ENCODE assay signal across 1 cellular context in the genomic region with DNA sequence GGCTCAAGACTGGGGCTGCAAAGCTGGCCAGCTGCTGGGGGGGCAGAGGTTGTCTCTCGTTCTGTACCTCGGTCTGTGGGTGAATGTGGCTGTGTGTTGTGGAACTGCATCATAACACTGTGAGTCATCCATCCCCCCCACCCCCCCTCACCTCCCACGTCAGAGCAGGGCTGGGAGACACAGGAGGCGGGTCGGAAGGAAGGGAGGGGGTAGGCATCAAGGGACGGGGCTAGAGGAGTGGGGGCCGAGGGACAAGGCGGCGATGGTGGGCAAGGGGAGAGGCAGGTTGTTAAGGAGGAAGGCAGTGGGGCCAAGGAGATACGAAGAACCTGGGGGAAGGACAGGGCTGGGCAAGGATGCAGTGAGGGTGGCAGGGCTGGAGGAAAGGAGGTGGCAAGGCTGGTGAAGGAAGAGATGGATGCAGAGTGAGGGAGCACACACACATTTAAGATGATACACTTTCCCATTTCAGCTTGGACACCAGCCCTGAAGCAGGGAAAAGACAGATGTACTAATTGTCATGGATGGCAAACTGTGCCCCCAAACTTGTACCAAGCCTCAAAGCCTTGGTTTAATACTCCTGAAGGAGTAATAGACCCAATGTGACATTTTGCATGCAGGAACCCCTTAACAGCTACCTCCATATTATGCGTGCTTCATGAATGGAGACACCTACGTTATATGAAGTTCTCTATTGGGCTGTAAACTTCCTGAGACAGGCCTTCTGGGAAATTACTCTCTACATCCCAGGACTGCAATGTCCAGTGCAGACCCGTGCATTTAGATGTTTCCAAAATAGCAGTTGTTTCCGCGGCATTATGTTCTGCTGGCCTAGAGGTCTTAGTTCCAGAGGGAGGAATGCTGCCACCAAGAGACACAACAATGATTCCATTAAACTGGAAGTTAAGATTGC.
TF ChIP-seq lines count a peak whose summit lies in the region.

A gene with protein sequence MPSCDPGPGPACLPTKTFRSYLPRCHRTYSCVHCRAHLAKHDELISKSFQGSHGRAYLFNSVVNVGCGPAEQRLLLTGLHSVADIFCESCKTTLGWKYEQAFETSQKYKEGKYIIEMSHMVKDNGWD (minus strand): TSS at position 87 of the 913 bp plus-strand sequence. CDS start 2,805 bp downstream, outside the sequence.

TF ChIP-seq in K562, 482 proteins besides CTCF, POLR2A, EP300 and RAD21 (continued from another document and continues in another):
- TF ChIP-seq, protein P1, sequence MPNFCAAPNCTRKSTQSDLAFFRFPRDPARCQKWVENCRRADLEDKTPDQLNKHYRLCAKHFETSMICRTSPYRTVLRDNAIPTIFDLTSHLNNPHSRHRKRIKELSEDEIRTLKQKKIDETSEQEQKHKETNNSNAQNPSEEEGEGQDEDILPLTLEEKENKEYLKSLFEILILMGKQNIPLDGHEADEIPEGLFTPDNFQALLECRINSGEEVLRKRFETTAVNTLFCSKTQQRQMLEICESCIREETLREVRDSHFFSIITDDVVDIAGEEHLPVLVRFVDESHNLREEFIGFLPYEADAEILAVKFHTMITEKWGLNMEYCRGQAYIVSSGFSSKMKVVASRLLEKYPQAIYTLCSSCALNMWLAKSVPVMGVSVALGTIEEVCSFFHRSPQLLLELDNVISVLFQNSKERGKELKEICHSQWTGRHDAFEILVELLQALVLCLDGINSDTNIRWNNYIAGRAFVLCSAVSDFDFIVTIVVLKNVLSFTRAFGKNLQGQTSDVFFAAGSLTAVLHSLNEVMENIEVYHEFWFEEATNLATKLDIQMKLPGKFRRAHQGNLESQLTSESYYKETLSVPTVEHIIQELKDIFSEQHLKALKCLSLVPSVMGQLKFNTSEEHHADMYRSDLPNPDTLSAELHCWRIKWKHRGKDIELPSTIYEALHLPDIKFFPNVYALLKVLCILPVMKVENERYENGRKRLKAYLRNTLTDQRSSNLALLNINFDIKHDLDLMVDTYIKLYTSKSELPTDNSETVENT (CRISPR knock-in tag; IDR thresholded peaks at IDR 0.05): no peak
- no peak for TF ChIP-seq ARID2 (IDR thresholded peaks at IDR 0.05)
- no peak for TF ChIP-seq TAF1 (IDR thresholded peaks at IDR 0.05; ENCODE audit: control insufficient read depth, extremely low read depth, insufficient read depth, low read length, severe bottlenecking)
- TF ChIP-seq, protein P2, sequence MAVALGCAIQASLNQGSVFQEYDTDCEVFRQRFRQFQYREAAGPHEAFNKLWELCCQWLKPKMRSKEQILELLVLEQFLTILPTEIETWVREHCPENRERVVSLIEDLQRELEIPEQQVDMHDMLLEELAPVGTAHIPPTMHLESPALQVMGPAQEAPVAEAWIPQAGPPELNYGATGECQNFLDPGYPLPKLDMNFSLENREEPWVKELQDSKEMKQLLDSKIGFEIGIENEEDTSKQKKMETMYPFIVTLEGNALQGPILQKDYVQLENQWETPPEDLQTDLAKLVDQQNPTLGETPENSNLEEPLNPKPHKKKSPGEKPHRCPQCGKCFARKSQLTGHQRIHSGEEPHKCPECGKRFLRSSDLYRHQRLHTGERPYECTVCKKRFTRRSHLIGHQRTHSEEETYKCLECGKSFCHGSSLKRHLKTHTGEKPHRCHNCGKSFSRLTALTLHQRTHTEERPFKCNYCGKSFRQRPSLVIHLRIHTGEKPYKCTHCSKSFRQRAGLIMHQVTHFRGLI (CRISPR knock-in tag; IDR thresholded peaks at IDR 0.05): no peak
- TF ChIP-seq NR2C1 (IDR thresholded peaks at IDR 0.05): no peak
- TF ChIP-seq NR2C1 (tag; IDR thresholded peaks at IDR 0.05): no peak
- TF ChIP-seq, protein P3, sequence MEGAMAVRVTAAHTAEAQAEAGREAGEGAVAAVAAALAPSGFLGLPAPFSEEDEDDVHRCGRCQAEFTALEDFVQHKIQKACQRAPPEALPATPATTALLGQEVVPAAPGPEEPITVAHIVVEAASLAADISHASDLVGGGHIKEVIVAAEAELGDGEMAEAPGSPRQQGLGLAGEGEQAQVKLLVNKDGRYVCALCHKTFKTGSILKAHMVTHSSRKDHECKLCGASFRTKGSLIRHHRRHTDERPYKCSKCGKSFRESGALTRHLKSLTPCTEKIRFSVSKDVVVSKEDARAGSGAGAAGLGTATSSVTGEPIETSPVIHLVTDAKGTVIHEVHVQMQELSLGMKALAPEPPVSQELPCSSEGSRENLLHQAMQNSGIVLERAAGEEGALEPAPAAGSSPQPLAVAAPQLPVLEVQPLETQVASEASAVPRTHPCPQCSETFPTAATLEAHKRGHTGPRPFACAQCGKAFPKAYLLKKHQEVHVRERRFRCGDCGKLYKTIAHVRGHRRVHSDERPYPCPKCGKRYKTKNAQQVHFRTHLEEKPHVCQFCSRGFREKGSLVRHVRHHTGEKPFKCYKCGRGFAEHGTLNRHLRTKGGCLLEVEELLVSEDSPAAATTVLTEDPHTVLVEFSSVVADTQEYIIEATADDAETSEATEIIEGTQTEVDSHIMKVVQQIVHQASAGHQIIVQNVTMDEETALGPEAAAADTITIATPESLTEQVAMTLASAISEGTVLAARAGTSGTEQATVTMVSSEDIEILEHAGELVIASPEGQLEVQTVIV (CRISPR knock-in tag; IDR thresholded peaks at IDR 0.05; ENCODE audit: borderline replicate concordance): no peak
- TF ChIP-seq, protein P4, sequence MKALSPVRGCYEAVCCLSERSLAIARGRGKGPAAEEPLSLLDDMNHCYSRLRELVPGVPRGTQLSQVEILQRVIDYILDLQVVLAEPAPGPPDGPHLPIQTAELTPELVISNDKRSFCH (CRISPR knock-in tag; IDR thresholded peaks at IDR 0.05): no peak
- TF ChIP-seq, protein P4 (tag; IDR thresholded peaks at IDR 0.05): no peak
- TF ChIP-seq C11orf30 (IDR thresholded peaks at IDR 0.05; ENCODE audit: low read depth): no peak
- TF ChIP-seq STAT5A (IDR thresholded peaks at IDR 0.05; ENCODE audit: borderline replicate concordance, low read length): no peak
- TF ChIP-seq ZNF583 (CRISPR knock-in tag; IDR thresholded peaks at IDR 0.05): no peak
- TF ChIP-seq SAFB (IDR thresholded peaks at IDR 0.05; ENCODE audit: borderline replicate concordance, low read depth, low read length): no peak
- no peak for TF ChIP-seq KLF10 (CRISPR knock-in tag; IDR thresholded peaks at IDR 0.05)
- no peak for TF ChIP-seq FOXK1 (CRISPR knock-in tag; IDR thresholded peaks at IDR 0.05; ENCODE audit: borderline replicate concordance)
- no peak for TF ChIP-seq KAT8 (IDR thresholded peaks at IDR 0.05; ENCODE audit: low read depth)
- peak; percentile 78 for TF ChIP-seq CREB1 (IDR thresholded peaks at IDR 0.05)
- TF ChIP-seq CREB1 (CRISPR knock-in tag; IDR thresholded peaks at IDR 0.05): peak; percentile 78; the same call in 1 of the 2 replicates
- no peak for TF ChIP-seq RFX7 (CRISPR knock-in tag; IDR thresholded peaks at IDR 0.05)
- no peak for TF ChIP-seq HNRNPLL (IDR thresholded peaks at IDR 0.05; ENCODE audit: low read depth, low read length, poor library complexity, severe bottlenecking)
- TF ChIP-seq CEBPG (CRISPR knock-in tag; IDR thresholded peaks at IDR 0.05): no peak
- no peak for TF ChIP-seq CEBPG (tag; conservative IDR thresholded peaks at IDR 0.05 in 1 of 2, IDR thresholded peaks at IDR 0.05 in 1 of 2)
- TF ChIP-seq ZNF146 (CRISPR knock-in tag; IDR thresholded peaks at IDR 0.05; ENCODE audit: unreplicated experiment): no peak
- TF ChIP-seq TCFL5 (CRISPR knock-in tag; conservative IDR thresholded peaks at IDR 0.05): no peak
- TF ChIP-seq PTRF (tag; IDR thresholded peaks at IDR 0.05): no peak
- no peak for TF ChIP-seq TAF7 (tag; IDR thresholded peaks at IDR 0.05)
- TF ChIP-seq ZNF212 (CRISPR knock-in tag; IDR thresholded peaks at IDR 0.05): no peak
- TF ChIP-seq, protein P5, sequence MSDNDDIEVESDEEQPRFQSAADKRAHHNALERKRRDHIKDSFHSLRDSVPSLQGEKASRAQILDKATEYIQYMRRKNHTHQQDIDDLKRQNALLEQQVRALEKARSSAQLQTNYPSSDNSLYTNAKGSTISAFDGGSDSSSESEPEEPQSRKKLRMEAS (CRISPR knock-in tag; IDR thresholded peaks at IDR 0.05): no peak
- 0 out of 2 replicates have a peak, but pooled peaks have one; percentile 35 for TF ChIP-seq KAT7 (CRISPR knock-in tag; IDR thresholded peaks at IDR 0.05; ENCODE audit: borderline replicate concordance)
- 0 out of 2 replicates have a peak, but pooled peaks have one; percentile 27 for TF ChIP-seq LARP7 (IDR thresholded peaks at IDR 0.05)
- TF ChIP-seq, protein P6, sequence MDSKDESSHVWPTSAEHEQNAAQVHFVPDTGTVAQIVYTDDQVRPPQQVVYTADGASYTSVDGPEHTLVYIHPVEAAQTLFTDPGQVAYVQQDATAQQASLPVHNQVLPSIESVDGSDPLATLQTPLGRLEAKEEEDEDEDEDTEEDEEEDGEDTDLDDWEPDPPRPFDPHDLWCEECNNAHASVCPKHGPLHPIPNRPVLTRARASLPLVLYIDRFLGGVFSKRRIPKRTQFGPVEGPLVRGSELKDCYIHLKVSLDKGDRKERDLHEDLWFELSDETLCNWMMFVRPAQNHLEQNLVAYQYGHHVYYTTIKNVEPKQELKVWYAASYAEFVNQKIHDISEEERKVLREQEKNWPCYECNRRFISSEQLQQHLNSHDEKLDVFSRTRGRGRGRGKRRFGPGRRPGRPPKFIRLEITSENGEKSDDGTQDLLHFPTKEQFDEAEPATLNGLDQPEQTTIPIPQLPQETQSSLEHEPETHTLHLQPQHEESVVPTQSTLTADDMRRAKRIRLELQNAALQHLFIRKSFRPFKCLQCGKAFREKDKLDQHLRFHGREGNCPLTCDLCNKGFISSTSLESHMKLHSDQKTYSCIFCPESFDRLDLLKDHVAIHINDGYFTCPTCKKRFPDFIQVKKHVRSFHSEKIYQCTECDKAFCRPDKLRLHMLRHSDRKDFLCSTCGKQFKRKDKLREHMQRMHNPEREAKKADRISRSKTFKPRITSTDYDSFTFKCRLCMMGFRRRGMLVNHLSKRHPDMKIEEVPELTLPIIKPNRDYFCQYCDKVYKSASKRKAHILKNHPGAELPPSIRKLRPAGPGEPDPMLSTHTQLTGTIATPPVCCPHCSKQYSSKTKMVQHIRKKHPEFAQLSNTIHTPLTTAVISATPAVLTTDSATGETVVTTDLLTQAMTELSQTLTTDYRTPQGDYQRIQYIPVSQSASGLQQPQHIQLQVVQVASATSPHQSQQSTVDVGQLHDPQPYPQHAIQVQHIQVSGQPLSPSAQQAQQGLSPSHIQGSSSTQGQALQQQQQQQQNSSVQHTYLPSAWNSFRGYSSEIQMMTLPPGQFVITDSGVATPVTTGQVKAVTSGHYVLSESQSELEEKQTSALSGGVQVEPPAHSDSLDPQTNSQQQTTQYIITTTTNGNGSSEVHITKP (IDR thresholded peaks at IDR 0.05; ENCODE audit: partially characterized antibody): no peak
- TF ChIP-seq KDM5B (IDR thresholded peaks at IDR 0.05; ENCODE audit: insufficient replicate concordance, low read depth, low read length): no peak
- TF ChIP-seq ARID1B (IDR thresholded peaks at IDR 0.05): peak; percentile 38; the same call in 1 of the 2 replicates
- no peak for TF ChIP-seq PHF20 (IDR thresholded peaks at IDR 0.05; ENCODE audit: partially characterized antibody)
- TF ChIP-seq HNRNPUL1 (IDR thresholded peaks at IDR 0.05; ENCODE audit: low read length): no peak
- TF ChIP-seq, protein P7, sequence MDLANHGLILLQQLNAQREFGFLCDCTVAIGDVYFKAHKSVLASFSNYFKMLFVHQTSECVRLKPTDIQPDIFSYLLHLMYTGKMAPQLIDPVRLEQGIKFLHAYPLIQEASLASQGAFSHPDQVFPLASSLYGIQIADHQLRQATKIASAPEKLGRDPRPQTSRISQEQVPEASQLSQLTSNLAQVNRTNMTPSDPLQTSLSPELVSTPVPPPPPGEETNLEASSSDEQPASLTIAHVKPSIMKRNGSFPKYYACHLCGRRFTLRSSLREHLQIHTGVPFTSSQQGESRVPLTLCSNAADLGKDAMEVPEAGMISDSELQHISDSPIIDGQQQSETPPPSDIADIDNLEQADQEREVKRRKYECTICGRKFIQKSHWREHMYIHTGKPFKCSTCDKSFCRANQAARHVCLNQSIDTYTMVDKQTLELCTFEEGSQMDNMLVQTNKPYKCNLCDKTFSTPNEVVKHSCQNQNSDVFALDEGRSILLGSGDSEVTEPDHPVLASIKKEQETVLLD (IDR thresholded peaks at IDR 0.05): 0 out of 2 replicates have a peak, but pooled peaks have one; percentile 18
- peak; percentile 43; the same call in 1 of the 2 replicates for TF ChIP-seq NFIC (IDR thresholded peaks at IDR 0.05)
- peak; percentile 92 for TF ChIP-seq HDGF (IDR thresholded peaks at IDR 0.05)
- TF ChIP-seq TAL1 (IDR thresholded peaks at IDR 0.05): no peak
- TF ChIP-seq ZNF77 (CRISPR knock-in tag; IDR thresholded peaks at IDR 0.05): no peak
- TF ChIP-seq, protein P8, sequence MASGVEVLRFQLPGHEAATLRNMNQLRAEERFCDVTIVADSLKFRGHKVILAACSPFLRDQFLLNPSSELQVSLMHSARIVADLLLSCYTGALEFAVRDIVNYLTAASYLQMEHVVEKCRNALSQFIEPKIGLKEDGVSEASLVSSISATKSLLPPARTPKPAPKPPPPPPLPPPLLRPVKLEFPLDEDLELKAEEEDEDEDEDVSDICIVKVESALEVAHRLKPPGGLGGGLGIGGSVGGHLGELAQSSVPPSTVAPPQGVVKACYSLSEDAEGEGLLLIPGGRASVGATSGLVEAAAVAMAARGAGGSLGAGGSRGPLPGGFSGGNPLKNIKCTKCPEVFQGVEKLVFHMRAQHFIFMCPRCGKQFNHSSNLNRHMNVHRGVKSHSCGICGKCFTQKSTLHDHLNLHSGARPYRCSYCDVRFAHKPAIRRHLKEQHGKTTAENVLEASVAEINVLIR (CRISPR knock-in tag; IDR thresholded peaks at IDR 0.05): no peak
- TF ChIP-seq EGR1 (conservative IDR thresholded peaks at IDR 0.05): peak; percentile 24; the same call in 1 of the 2 replicates
- no peak for TF ChIP-seq NR2F6 (CRISPR knock-in tag; IDR thresholded peaks at IDR 0.05)
- TF ChIP-seq, protein P9, sequence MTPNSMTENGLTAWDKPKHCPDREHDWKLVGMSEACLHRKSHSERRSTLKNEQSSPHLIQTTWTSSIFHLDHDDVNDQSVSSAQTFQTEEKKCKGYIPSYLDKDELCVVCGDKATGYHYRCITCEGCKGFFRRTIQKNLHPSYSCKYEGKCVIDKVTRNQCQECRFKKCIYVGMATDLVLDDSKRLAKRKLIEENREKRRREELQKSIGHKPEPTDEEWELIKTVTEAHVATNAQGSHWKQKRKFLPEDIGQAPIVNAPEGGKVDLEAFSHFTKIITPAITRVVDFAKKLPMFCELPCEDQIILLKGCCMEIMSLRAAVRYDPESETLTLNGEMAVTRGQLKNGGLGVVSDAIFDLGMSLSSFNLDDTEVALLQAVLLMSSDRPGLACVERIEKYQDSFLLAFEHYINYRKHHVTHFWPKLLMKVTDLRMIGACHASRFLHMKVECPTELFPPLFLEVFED (CRISPR knock-in tag; conservative IDR thresholded peaks at IDR 0.05): 0 out of 2 replicates have a peak, but pooled peaks have one; percentile 44
- TF ChIP-seq ZNF436 (CRISPR knock-in tag; IDR thresholded peaks at IDR 0.05): no peak
- TF ChIP-seq MYC (IDR thresholded peaks at IDR 0.05; ENCODE audit: low read depth, low read length): no peak
- TF ChIP-seq MYC (CRISPR knock-in tag; IDR thresholded peaks at IDR 0.05; ENCODE audit: borderline replicate concordance, low read depth): no peak
- TF ChIP-seq STAT5B (CRISPR knock-in tag; IDR thresholded peaks at IDR 0.05): no peak
